Comparison of ENCODE assay signal across 23 cellular contexts in genomic region chr2:168673265-168674222, GRCh38.
"Had no signal": no experiment of that assay in that cellular context is flagged by ENCODE, and none has a peak within 500 bp of the region (broad histone marks: within the 10 kb centered on the region; RNA-seq: fewer than 3 reads in every experiment).

No MANE protein-coding gene starts in this region.

- H3K9me3 ChIP-seq: adrenal gland, breast epithelium, esophagus squamous epithelium, gastrocnemius medialis, neutrophil, ovary, psoas muscle, thoracic aorta, vagina had no signal

- H3K9me3 Mint-ChIP-seq: activated T-cell treated with anti-CD3 and anti-CD28 coated beads, Interleukin-2, amount 50 U/mL, for 24 hours; activated T-helper 2 cell treated with anti-CD3 and anti-CD28 coated beads, Interferon-gamma antibody, Interleukin-2, Interleukin-4, amounts not matched to agents 10 μg/mL and 5 μg/mL and 100 μg/mL, durations not matched to agents 14 hours and 24 hours and 36 hours; endodermal cell; natural killer cell treated with Interleukin-12 subunit alpha and Interleukin-12 subunit beta and Interleukin-15 and Interleukin-18, amount 100 ng/mL, for 72 hours; type B pancreatic cell; WTC11 had no signal

- H3K27ac ChIP-seq: adrenal gland, breast epithelium, esophagus squamous epithelium, gastrocnemius medialis, neutrophil, ovary, psoas muscle, thoracic aorta, vagina had no signal

- H3K4me3 Mint-ChIP-seq: activated naive CD8-positive, alpha-beta T cell; activated T-cell treated with anti-CD3 and anti-CD28 coated beads, Interleukin-2, amount 50 U/mL, for 24 hours; endodermal cell; natural killer cell treated with Interleukin-12 subunit alpha and Interleukin-12 subunit beta and Interleukin-15 and Interleukin-18, amount 100 ng/mL, for 72 hours; type B pancreatic cell; WTC11 had no signal

- H3K4me3 ChIP-seq: adrenal gland, breast epithelium, esophagus squamous epithelium, gastrocnemius medialis, ovary, psoas muscle, thoracic aorta, vagina had no signal

- H3K27me3 Mint-ChIP-seq: activated naive CD8-positive, alpha-beta T cell; activated T-cell treated with anti-CD3 and anti-CD28 coated beads, Interleukin-2, amount 50 U/mL, for 24 hours; natural killer cell treated with Interleukin-12 subunit alpha and Interleukin-12 subunit beta and Interleukin-15 and Interleukin-18, amount 100 ng/mL, for 72 hours; type B pancreatic cell had no signal

- H3K27ac Mint-ChIP-seq: activated naive CD8-positive, alpha-beta T cell; activated T-cell treated with anti-CD3 and anti-CD28 coated beads, Interleukin-2, amount 50 U/mL, for 24 hours; activated T-helper 2 cell treated with anti-CD3 and anti-CD28 coated beads, Interferon-gamma antibody, Interleukin-2, Interleukin-4, amounts not matched to agents 10 μg/mL and 5 μg/mL and 100 μg/mL, durations not matched to agents 14 hours and 24 hours and 36 hours; endodermal cell; natural killer cell treated with Interleukin-12 subunit alpha and Interleukin-12 subunit beta and Interleukin-15 and Interleukin-18, amount 100 ng/mL, for 72 hours; type B pancreatic cell; WTC11 had no signal

- H3K27me3 ChIP-seq: adrenal gland, breast epithelium, esophagus squamous epithelium, gastrocnemius medialis, neutrophil, ovary, vagina had no signal

- H3K36me3 ChIP-seq: adrenal gland, breast epithelium, esophagus squamous epithelium, gastrocnemius medialis, neutrophil, ovary, thoracic aorta, vagina had no signal

- H3K4me1 ChIP-seq: adrenal gland, breast epithelium, esophagus squamous epithelium, gastrocnemius medialis, psoas muscle, vagina had no signal

- DNase-seq: activated naive CD4-positive, alpha-beta T cell; activated T-cell treated with anti-CD3 and anti-CD28 coated beads, Interleukin-2, amount 50 U/mL, for 24 hours; adrenal gland; cortex of kidney; endodermal cell; esophagus squamous epithelium; gastrocnemius medialis; head of caudate nucleus; hypothalamus; ovary; psoas muscle; right cardiac atrium; stimulated activated CD4-positive, alpha-beta T cell treated with anti-CD3 and anti-CD28 coated beads, Interleukin-4, amount 100 ng/mL, for 24 hours; stimulated activated naive CD4-positive, alpha-beta T cell treated with Interleukin-2 at 50 U/mL for 16 hours had no signal

- ATAC-seq: natural killer cell treated with Interleukin-12 subunit alpha and Interleukin-12 subunit beta and Interleukin-15 and Interleukin-18, amount 100 ng/mL, for 72 hours; WTC11 had no signal

- H3K36me3 Mint-ChIP-seq: natural killer cell treated with Interleukin-12 subunit alpha and Interleukin-12 subunit beta and Interleukin-15 and Interleukin-18, amount 100 ng/mL, for 72 hours; WTC11 had no signal
